ENCODE assay signal across 21 cellular contexts in genomic region chr16:13099822-13100221, GRCh38.
A peak's percentile ranks its signal among the peaks of the same experiment; 100 is the strongest.
DNase-seq lines count a peak whose midpoint lies in the region; ATAC-seq and TF ChIP-seq lines count a peak whose summit lies in the region.
"Had no signal": no experiment of that assay in that cellular context is flagged by ENCODE, and none has a peak within 500 bp of the region (broad histone marks: within the 10 kb centered on the region; RNA-seq: fewer than 3 reads in every experiment).

No MANE protein-coding gene starts in this region.

- H3K27me3 Mint-ChIP-seq in MCF 10A (ENCODE audit: insufficient read depth, unreplicated experiment) (no peaks in the 10 kb centered on the region), WTC11 (ENCODE audit: low read depth) (no peaks in the 10 kb centered on the region)
- H3K27me3 Mint-ChIP-seq in activated T-cell treated with anti-CD3 and anti-CD28 coated beads, Interleukin-2, amount 50 U/mL, for 4 hours (ENCODE audit: low read depth): no peaks in the 10 kb centered on the region
- H3K27me3 Mint-ChIP-seq: CD4-positive, alpha-beta T cell had no signal

- peaks cover 19% of the 10 kb centered on the region for H3K4me1 Mint-ChIP-seq in MCF 10A (ENCODE audit: insufficient read depth, unreplicated experiment)
- H3K4me1 Mint-ChIP-seq in WTC11: peaks cover 44% of the 10 kb centered on the region
- H3K4me1 Mint-ChIP-seq in activated T-cell treated with anti-CD3 and anti-CD28 coated beads, Interleukin-2, amount 50 U/mL, for 4 hours (ENCODE audit: low read depth): no peaks in the 10 kb centered on the region

- TF ChIP-seq CTCF in MCF 10A (IDR thresholded peaks at IDR 0.05; ENCODE audit: unreplicated experiment) (no peak), mammary epithelial cell (conservative IDR thresholded peaks at IDR 0.05 in 1 of 2, IDR thresholded peaks at IDR 0.05 in 1 of 2; ENCODE audit: extremely low read depth in 1 of 2, insufficient read depth in 1 of 2, low read depth in 1 of 2, low read length in 2 of 2) (no peak), WTC11 (IDR thresholded peaks at IDR 0.05) (no peak)

- no peak overlapping the region for H3K4me3 ChIP-seq in mammary epithelial cell (replicated peaks in 1 of 3; ENCODE audit: insufficient read depth in 1 of 3, low read depth in 2 of 3, low read length in 3 of 3)
- H3K4me3 ChIP-seq: BLaER1 treated with 17β-estradiol and CSF1 and Interleukin-3, amounts not matched to agents 10 nM and 100 nM; Peyer's patch had no signal

- in situ Hi-C loops in mammary epithelial cell (cut with MboI; ENCODE audit: low sequenced_read_pairs in 2 of 2): no loop called here

- no peak overlapping the region for H3K9ac ChIP-seq in mammary epithelial cell (ENCODE audit: insufficient read depth, low read length)
- H3K9ac ChIP-seq: BLaER1 treated with 17β-estradiol and CSF1 and Interleukin-3, amounts not matched to agents 10 nM and 100 nM had no signal

- H3K79me2 ChIP-seq in mammary epithelial cell (ENCODE audit: insufficient read depth, low read length): peaks cover 33% of the 10 kb centered on the region

- CTCF ChIA-PET in MCF 10A (lab: Yijun Ruan, JAX): interaction anchor here (0.6 kb wide), 1 partner anchor 984 kb away, joined by 4 read pairs; no protein-coding TSS in a partner anchor
- CTCF ChIA-PET in mammary epithelial cell (lab: Charles Lee; ENCODE audit: low non-redundant PET): no interaction called here
- CTCF ChIA-PET in WTC11 (lab: Charles Lee): no interaction called here

- H3K4me3 Mint-ChIP-seq in MCF 10A (ENCODE audit: unreplicated experiment): no peak overlapping the region
- no peak overlapping the region for H3K4me3 Mint-ChIP-seq in WTC11
- no peak overlapping the region for H3K4me3 Mint-ChIP-seq in activated T-cell treated with anti-CD3 and anti-CD28 coated beads, Interleukin-2, amount 50 U/mL, for 4 hours
- H3K4me3 Mint-ChIP-seq: CD4-positive, alpha-beta T cell had no signal

- no peak overlapping the region for H3K27ac ChIP-seq in mammary epithelial cell (ENCODE audit: insufficient read depth, low read depth, low read length)
- H3K27ac ChIP-seq: BLaER1 treated with 17β-estradiol and CSF1 and Interleukin-3, amounts not matched to agents 10 nM and 100 nM; Peyer's patch had no signal

- dilution Hi-C loops in mammary epithelial cell (cut with HindIII; ENCODE audit: low sequenced_read_pairs): no loop called here

- H3K4me2 ChIP-seq in mammary epithelial cell (ENCODE audit: insufficient read depth, low read depth, low read length): no peak overlapping the region
- H3K4me2 ChIP-seq: BLaER1 treated with 17β-estradiol and CSF1 and Interleukin-3, amounts not matched to agents 10 nM and 100 nM had no signal

- ATAC-seq in WTC11: peak; percentile 64
- no peak for ATAC-seq in activated T-cell treated with anti-CD3 and anti-CD28 coated beads, Interleukin-2, amount 50 U/mL, for 4 hours

- H3K9me3 Mint-ChIP-seq in MCF 10A (ENCODE audit: unreplicated experiment) (no peaks in the 10 kb centered on the region), WTC11 (peaks cover 17% of the 10 kb centered on the region)
- H3K9me3 Mint-ChIP-seq in activated T-cell treated with anti-CD3 and anti-CD28 coated beads, Interleukin-2, amount 50 U/mL, for 4 hours: peaks cover 11% of the 10 kb centered on the region

- DNase-seq in MCF 10A (ENCODE audit: unreplicated experiment): no peak
- no peak for DNase-seq in mammary epithelial cell
- DNase-seq in WTC11 (ENCODE audit: low spot score): peak; percentile 62
- peak; percentile 76 for DNase-seq in islet precursor cell
- DNase-seq in activated T-cell treated with anti-CD3 and anti-CD28 coated beads, Interleukin-2, amount 50 U/mL, for 4 hours: no peak
- no peak for DNase-seq in head of caudate nucleus
- DNase-seq in AG20443 (ENCODE audit: low spot score): no peak
- DNase-seq: AML-193; CD4-positive, alpha-beta T cell; IMR-90; KG1; MM.1S; NCI-H2029; NCI-H2171; NCI-H345; NCI-H524; NCI-H748 treated with DMSO at 0.1 percent for 48 hours; OCI-M1; Peyer's patch; SHP77 treated with DMSO at 0.1 percent for 48 hours had no signal

- H3K9me3 ChIP-seq in mammary epithelial cell (replicated peaks; ENCODE audit: insufficient read depth, low read length): no peaks in the 10 kb centered on the region

- no TSS peak for BruUV-seq in MCF 10A (replicated peaks; lab: Mats Ljungman, UMichigan)
- no TSS peak for BruUV-seq in mammary epithelial cell (replicated peaks; lab: Mats Ljungman, UMichigan)

- no peaks in the 10 kb centered on the region for H3K36me3 ChIP-seq in mammary epithelial cell (ENCODE audit: insufficient read depth, low read length)
- H3K36me3 ChIP-seq: BLaER1 treated with 17β-estradiol and CSF1 and Interleukin-3, amounts not matched to agents 10 nM and 100 nM; Peyer's patch had no signal

- WGBS in mammary epithelial cell (ENCODE audit: low coverage, missing lambda C conversion rate): 91% methylated on average over 2 of the region's 2 CpGs

- H3K4me1 ChIP-seq in mammary epithelial cell (ENCODE audit: insufficient read depth, low read length): peaks cover 17% of the 10 kb centered on the region
- H3K4me1 ChIP-seq: Peyer's patch had no signal

- H4K20me1 ChIP-seq in mammary epithelial cell (ENCODE audit: insufficient read depth, low read length): no peaks in the 10 kb centered on the region
- H4K20me1 ChIP-seq: BLaER1 treated with 17β-estradiol and CSF1 and Interleukin-3, amounts not matched to agents 10 nM and 100 nM had no signal

- POLR2A ChIA-PET in MCF 10A (lab: Yijun Ruan, JAX) (no interaction called here), WTC11 (lab: Charles Lee) (no interaction called here)

- peaks cover 6% of the 10 kb centered on the region for H3K36me3 Mint-ChIP-seq in MCF 10A (ENCODE audit: insufficient read depth, unreplicated experiment)
- peaks cover 11% of the 10 kb centered on the region for H3K36me3 Mint-ChIP-seq in WTC11
- no peaks in the 10 kb centered on the region for H3K36me3 Mint-ChIP-seq in activated T-cell treated with anti-CD3 and anti-CD28 coated beads, Interleukin-2, amount 50 U/mL, for 4 hours (ENCODE audit: insufficient read depth)

- intact Hi-C loops in MCF 10A (cut with micrococcal nuclease) (no loop called here), mammary epithelial cell (cut with micrococcal nuclease) (no loop called here), head of caudate nucleus (cut with DNase I) (no loop called here)

- peak overlapping the region; percentile 44 for H3K27ac Mint-ChIP-seq in MCF 10A (ENCODE audit: low read depth, unreplicated experiment)
- H3K27ac Mint-ChIP-seq in WTC11: no peak overlapping the region
- H3K27ac Mint-ChIP-seq: CD4-positive, alpha-beta T cell had no signal

- no peaks in the 10 kb centered on the region for H3K27me3 ChIP-seq in mammary epithelial cell (ENCODE audit: insufficient read depth, low read length)
- H3K27me3 ChIP-seq: BLaER1 treated with 17β-estradiol and CSF1 and Interleukin-3, amounts not matched to agents 10 nM and 100 nM; Peyer's patch had no signal

- H2AFZ ChIP-seq in mammary epithelial cell (ENCODE audit: low read depth, low read length): no peak overlapping the region

TF ChIP-seq in WTC11, 78 proteins besides CTCF, POLR2A, EP300 and RAD21:
- TF ChIP-seq ETV6 (CRISPR knock-in tag; IDR thresholded peaks at IDR 0.05): no peak
- no peak for TF ChIP-seq ZNF671 (CRISPR knock-in tag; IDR thresholded peaks at IDR 0.05)
- no peak for TF ChIP-seq FOXP1 (CRISPR knock-in tag; IDR thresholded peaks at IDR 0.05; ENCODE audit: borderline replicate concordance)
- no peak for TF ChIP-seq ZNF232 (CRISPR knock-in tag; IDR thresholded peaks at IDR 0.05)
- TF ChIP-seq ATF1 (CRISPR knock-in tag; IDR thresholded peaks at IDR 0.05): no peak
- no peak for TF ChIP-seq RELA (CRISPR knock-in tag; IDR thresholded peaks at IDR 0.05; ENCODE audit: borderline replicate concordance)
- TF ChIP-seq ATF3 (CRISPR knock-in tag; conservative IDR thresholded peaks at IDR 0.05): no peak
- no peak for TF ChIP-seq AR (CRISPR knock-in tag; IDR thresholded peaks at IDR 0.05)
- TF ChIP-seq SMAD4 (CRISPR knock-in tag; IDR thresholded peaks at IDR 0.05): no peak
- no peak for TF ChIP-seq EMX1 (CRISPR knock-in tag; IDR thresholded peaks at IDR 0.05)
- TF ChIP-seq GABPB1 (CRISPR knock-in tag; IDR thresholded peaks at IDR 0.05): no peak
- TF ChIP-seq, protein P1, sequence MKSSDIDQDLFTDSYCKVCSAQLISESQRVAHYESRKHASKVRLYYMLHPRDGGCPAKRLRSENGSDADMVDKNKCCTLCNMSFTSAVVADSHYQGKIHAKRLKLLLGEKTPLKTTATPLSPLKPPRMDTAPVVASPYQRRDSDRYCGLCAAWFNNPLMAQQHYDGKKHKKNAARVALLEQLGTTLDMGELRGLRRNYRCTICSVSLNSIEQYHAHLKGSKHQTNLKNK (CRISPR knock-in tag; IDR thresholded peaks at IDR 0.05): no peak
- no peak for TF ChIP-seq FOXJ3 (CRISPR knock-in tag; IDR thresholded peaks at IDR 0.05; ENCODE audit: borderline replicate concordance)
- no peak for TF ChIP-seq ZNF416 (CRISPR knock-in tag; IDR thresholded peaks at IDR 0.05)
- no peak for TF ChIP-seq IRF2 (CRISPR knock-in tag; IDR thresholded peaks at IDR 0.05; ENCODE audit: borderline replicate concordance, low read depth)
- no peak for TF ChIP-seq ZNF317 (CRISPR knock-in tag; IDR thresholded peaks at IDR 0.05; ENCODE audit: borderline replicate concordance, low read depth)
TF ChIP-seq in WTC11: peak in this region for 0.

Comparison
In these comparisons a context has a peak if more than half of its experiments do, and no peak if none do; other contexts are left out.
1. DNase-seq: peak in WTC11 (single experiment) and islet precursor cell (single experiment); none in MCF 10A (single experiment), mammary epithelial cell (single experiment), activated T-cell treated with anti-CD3 and anti-CD28 coated beads, Interleukin-2, amount 50 U/mL, for 4 hours (single experiment), head of caudate nucleus (0 of 42) and AG20443 (single experiment).